Comparison of ENCODE assay signal across 8 cellular contexts in genomic region chr17:44187131-44187899, GRCh38. TPM values are rescaled to one million over a fixed set of nuclear protein-coding genes. Genes with fewer than 3 reads are reported as not detected.
DNase-seq lines count a peak whose midpoint lies in the region; ATAC-seq and TF ChIP-seq lines count a peak whose summit lies in the region.

No MANE protein-coding gene starts in this region.

- peak overlapping the region; percentile 86 for H3K9ac ChIP-seq in HUES6 (ENCODE audit: low read length)

- WGBS in heart left ventricle, 4 donors = 1 to 3% (median 2%) methylated on average over 18 to 32 of the region's 32 CpGs

- peak overlapping the region; percentile 99 for H3K27ac Mint-ChIP-seq in activated naive CD4-positive, alpha-beta T cell treated with anti-CD3 and anti-CD28 coated beads for 36 hours

- H3K4me1 Mint-ChIP-seq in activated naive CD4-positive, alpha-beta T cell treated with anti-CD3 and anti-CD28 coated beads for 36 hours (ENCODE audit: low read depth) = peaks cover 38% of the 10 kb centered on the region

- DNase-seq in activated naive CD4-positive, alpha-beta T cell treated with anti-CD3 and anti-CD28 coated beads for 36 hours = peak; percentile 52
- peak in 1 of 5 donors; percentile 83 for DNase-seq in heart left ventricle
- DNase-seq in gastrocnemius medialis = no peak
- DNase-seq in GDM1 (lab: John Stamatoyannopoulos, UW) = no peak
- no peak for DNase-seq in inferior parietal cortex (ENCODE audit: extremely low spot score)

- CTCF ChIA-PET in activated naive CD4-positive, alpha-beta T cell treated with anti-CD3 and anti-CD28 coated beads for 36 hours (lab: Charles Lee) = interaction anchor here (1.2 to 3.4 kb wide), 5 partner anchors 16 to 157 kb away, joined by 3 to 15 read pairs (median 6); partner anchors contain the start of gene UBTF

- TF ChIP-seq CTCF in heart left ventricle (IDR thresholded peaks at IDR 0.05) = no peak
- TF ChIP-seq CTCF in gastrocnemius medialis (IDR thresholded peaks at IDR 0.05 in 4 of 5, conservative IDR thresholded peaks at IDR 0.05 in 1 of 5) = no peak

- H3K9me3 Mint-ChIP-seq in activated naive CD4-positive, alpha-beta T cell treated with anti-CD3 and anti-CD28 coated beads for 36 hours = no peaks in the 10 kb centered on the region

- H3K36me3 ChIP-seq in HUES6 (ENCODE audit: control insufficient read depth, insufficient read depth, low read length) (peaks cover 41% of the 10 kb centered on the region), heart left ventricle (peaks cover 0 to 44% (median 31%) of the 10 kb centered on the region in 9 donors), gastrocnemius medialis (peaks cover 0 to 27% of the 10 kb centered on the region in 2 donors)

- H3K36me3 Mint-ChIP-seq in activated naive CD4-positive, alpha-beta T cell treated with anti-CD3 and anti-CD28 coated beads for 36 hours (ENCODE audit: low read depth) = peaks cover 7% of the 10 kb centered on the region

- in situ Hi-C loops in gastrocnemius medialis (cut with MboI; ENCODE audit: low sequenced_read_pairs in 4 of 4) = no loop called here

- H3K4me3 ChIP-seq in GM08714 (ENCODE audit: low read length) (peak overlapping the region; percentile 95), HUES6 (ENCODE audit: low read depth, low read length) (peak overlapping the region; percentile 98), heart left ventricle (peak overlapping the region; percentile 72 to 99 (median 88)), gastrocnemius medialis (peak overlapping the region; percentile 88 to 99 (median 90))

- ATAC-seq in GM21447 (IDR thresholded peaks at IDR 0.05; ENCODE audit: unreplicated experiment) = peak; percentile 51
- ATAC-seq in heart left ventricle = peak; percentile 63 to 76 (median 72)
- peak; percentile 59 to 60 for ATAC-seq in gastrocnemius medialis

- TF ChIP-seq POLR2A in heart left ventricle (IDR thresholded peaks at IDR 0.05) (no peak), gastrocnemius medialis (IDR thresholded peaks at IDR 0.05) (no peak)

- H3K27me3 Mint-ChIP-seq in activated naive CD4-positive, alpha-beta T cell treated with anti-CD3 and anti-CD28 coated beads for 36 hours (ENCODE audit: low read depth) = no peaks in the 10 kb centered on the region

- H3K9me3 ChIP-seq in HUES6 (ENCODE audit: control insufficient read depth, insufficient read depth, low read depth, low read length) (no peaks in the 10 kb centered on the region), heart left ventricle (no peaks in the 10 kb centered on the region), gastrocnemius medialis (no peaks in the 10 kb centered on the region)

- peak overlapping the region; percentile 100 for H3K4me3 Mint-ChIP-seq in activated naive CD4-positive, alpha-beta T cell treated with anti-CD3 and anti-CD28 coated beads for 36 hours

- intact Hi-C loops in activated naive CD4-positive, alpha-beta T cell treated with anti-CD3 and anti-CD28 coated beads for 36 hours (cut with micrococcal nuclease) = loop anchor here (2.0 kb wide), 2 partner anchors 23 to 65 kb away; partner anchors contain the start of gene HDAC5
- intact Hi-C loops in heart left ventricle (cut with DNase I) (loop anchor here in 2 of 10 donors (5.0 to 10.0 kb wide), 2 partner anchors 45 to 123 kb away; partner anchors contain the start of genes HROB (in 1 of the 2) and LSM12 (in 1 of the 2)), gastrocnemius medialis (cut with DNase I; ENCODE audit: low total_unique reads) (loop anchor here (1.0 to 5.0 kb wide), 2 partner anchors 115 to 138 kb away; partner anchors contain the start of gene G6PC3)

- no peaks in the 10 kb centered on the region for H3K27me3 ChIP-seq in HUES6 (ENCODE audit: control insufficient read depth, insufficient read depth, low read length)
- no peaks in the 10 kb centered on the region for H3K27me3 ChIP-seq in heart left ventricle
- no peaks in the 10 kb centered on the region for H3K27me3 ChIP-seq in gastrocnemius medialis

- H3K27ac ChIP-seq in HUES6 (ENCODE audit: low read depth, low read length) (peak overlapping the region; percentile 52; the same call in 1 of the 2 replicates), heart left ventricle (peak overlapping the region; percentile 95 to 100 (median 98)), gastrocnemius medialis (peak overlapping the region; percentile 93 to 99 (median 96))

- H3K4me1 ChIP-seq in HUES6 (ENCODE audit: control insufficient read depth, insufficient read depth, low read length) (peaks cover 9% of the 10 kb centered on the region), heart left ventricle (peaks cover 0 to 53% (median 22%) of the 10 kb centered on the region in 12 donors), gastrocnemius medialis (peaks cover 20 to 32% of the 10 kb centered on the region in 2 donors)

RNA-seq across cellular contexts. Expression of gene TMUB2, which starts 0.5 kb away (rescaled TPM):
- 10 to 100 TPM; 21.2 to 22.9 TPM for total RNA-seq in activated naive CD4-positive, alpha-beta T cell treated with anti-CD3 and anti-CD28 coated beads for 36 hours
- total RNA-seq in heart left ventricle = 10 to 100 TPM; 18.8 to 37.4 (median 21.8) TPM
- 10 to 100 TPM; 24.7 to 35.1 TPM for polyA plus RNA-seq in heart left ventricle
- total RNA-seq in gastrocnemius medialis = 10 to 100 TPM; 25.6 to 34.7 (median 27.4) TPM

RNA-seq across cellular contexts. Expression of gene ATXN7L3, which starts 12.4 kb away (rescaled TPM):
- total RNA-seq in activated naive CD4-positive, alpha-beta T cell treated with anti-CD3 and anti-CD28 coated beads for 36 hours = 10 to 100 TPM; 53.3 to 53.9 TPM
- total RNA-seq in heart left ventricle (10 to 100 TPM; 24.1 to 51.9 (median 35.3) TPM), gastrocnemius medialis (10 to 100 TPM; 39.3 to 46.0 (median 40.6) TPM)
- polyA plus RNA-seq in heart left ventricle = 10 to 100 TPM; 24.3 to 54.4 TPM

RNA-seq across cellular contexts. Expression of gene ASB16, which starts 16.8 kb away (rescaled TPM):
- under 1 TPM in 1 of 2 experiments, not detected in 1; 0.12 TPM for total RNA-seq in activated naive CD4-positive, alpha-beta T cell treated with anti-CD3 and anti-CD28 coated beads for 36 hours
- total RNA-seq in heart left ventricle (10 to 100 TPM in 7 of 9 donors, 1 to 10 TPM in 2; 7.7 to 71.1 (median 13.8) TPM), gastrocnemius medialis (100 to 1,000 TPM in 1 of 4 donors, 10 to 100 TPM in 3; 13.2 to 134 (median 34.2) TPM)
- polyA plus RNA-seq in heart left ventricle = 1 to 10 TPM; 1.5 to 5.1 TPM

RNA-seq across cellular contexts. Expression of gene UBTF, which starts 32.2 kb away (rescaled TPM):
- total RNA-seq in activated naive CD4-positive, alpha-beta T cell treated with anti-CD3 and anti-CD28 coated beads for 36 hours = 10 to 100 TPM; 91.8 to 92.6 TPM
- 10 to 100 TPM; 33.1 to 61.2 (median 44.2) TPM for total RNA-seq in heart left ventricle
- polyA plus RNA-seq in heart left ventricle = 10 to 100 TPM; 34.1 to 41.6 TPM
- 10 to 100 TPM; 36.2 to 64.3 (median 46.0) TPM for total RNA-seq in gastrocnemius medialis

RNA-seq across cellular contexts. Expression of gene HROB, which starts 45.6 kb away (rescaled TPM):
- total RNA-seq in activated naive CD4-positive, alpha-beta T cell treated with anti-CD3 and anti-CD28 coated beads for 36 hours = 10 to 100 TPM; 16.9 to 17.6 TPM
- total RNA-seq in heart left ventricle (1 to 10 TPM in 4 of 9 donors, under 1 TPM in 5; 0.47 to 5.8 (median 0.84) TPM), gastrocnemius medialis (1 to 10 TPM in 3 of 4 donors, under 1 TPM in 1; 0.97 to 7.4 (median 1.9) TPM)
- under 1 TPM; 0.34 to 0.42 TPM for polyA plus RNA-seq in heart left ventricle

Comparison
In these comparisons a context has a peak if more than half of its experiments do, and no peak if none do; other contexts are left out.
1. RNA of gene ASB16, which starts 16.8 kb away (total RNA-seq): 13.2 to 134 TPM in gastrocnemius medialis and 7.7 to 71.1 TPM in heart left ventricle; 0.12 TPM in activated naive CD4-positive, alpha-beta T cell treated with anti-CD3 and anti-CD28 coated beads for 36 hours; every median in the first group is over 4 times any median in the second.
2. Peak in every context shown above with its lines, with median percentiles within 50 percentile points of each other: H3K4me3 ChIP-seq, ATAC-seq and H3K27ac ChIP-seq.